ENCODE assay signal across 22 cellular contexts in genomic region chr2:2528801-2529200, GRCh38.
A peak's percentile ranks its signal among the peaks of the same experiment; 100 is the strongest.
DNase-seq lines count a peak whose midpoint lies in the region; ATAC-seq, FAIRE-seq and TF ChIP-seq lines count a peak whose summit lies in the region.
"Had no signal": no experiment of that assay in that cellular context is flagged by ENCODE, and none has a peak within 500 bp of the region (broad histone marks: within the 10 kb centered on the region; RNA-seq: fewer than 3 reads in every experiment).

No MANE protein-coding gene starts in this region.

- in situ Hi-C loops in G401 (cut with HindIII; ENCODE audit: low sequenced_read_pairs): no loop called here

- H3K4me3 ChIP-seq in small intestine (ENCODE audit: low read depth in 1 of 2, low read length in 2 of 2): no peak overlapping the region
- H3K4me3 ChIP-seq: BLaER1, GM23338 had no signal

- H3K27me3 Mint-ChIP-seq in osteocyte (ENCODE audit: unreplicated experiment): no peaks in the 10 kb centered on the region
- H3K27me3 Mint-ChIP-seq: B cell; CD4-positive, CD25-positive, alpha-beta regulatory T cell had no signal

- 22 to 60% (median 43%) methylated on average over 12 of the region's 12 CpGs for WGBS in small intestine, 3 donors

- no peaks in the 10 kb centered on the region for H3K4me1 ChIP-seq in small intestine (ENCODE audit: control insufficient read depth in 2 of 2, insufficient read depth in 1 of 2, low read depth in 1 of 2, low read length in 1 of 2)
- H3K4me1 ChIP-seq: BLaER1, Caco-2 had no signal

- H3K27ac Mint-ChIP-seq in osteocyte (ENCODE audit: unreplicated experiment): no peak overlapping the region
- H3K27ac Mint-ChIP-seq: B cell; CD4-positive, CD25-positive, alpha-beta regulatory T cell; CD8-positive, alpha-beta T cell; GM23338 had no signal

- DNase-seq in DMS79 treated with DMSO at 0.1 percent for 48 hours (lab: John Stamatoyannopoulos, UW): peak; percentile 15
- no peak for DNase-seq in DMS79 (lab: John Stamatoyannopoulos, UW)
- DNase-seq in G401 (ENCODE audit: low spot score): peak; percentile 83
- peak; percentile 50 for DNase-seq in kidney tubule cell (ENCODE audit: low spot score)
- peak; percentile 40 for DNase-seq in small intestine
- no peak for DNase-seq in osteocyte (ENCODE audit: extremely low spot score, unreplicated experiment)
- DNase-seq: Caco-2; CD4-positive, CD25-positive, alpha-beta regulatory T cell; CD8-positive, alpha-beta T cell; DMS153; H9 had no signal

- H3K36me3 ChIP-seq in small intestine (ENCODE audit: control insufficient read depth in 2 of 2, insufficient read depth in 2 of 2, low read length in 2 of 2): no peaks in the 10 kb centered on the region
- H3K36me3 ChIP-seq: BLaER1 had no signal

- H3K4me3 Mint-ChIP-seq in osteocyte (ENCODE audit: unreplicated experiment): no peak overlapping the region
- H3K4me3 Mint-ChIP-seq: B cell; CD8-positive, alpha-beta T cell; GM23338; H9 had no signal

- no peaks in the 10 kb centered on the region for H3K4me1 Mint-ChIP-seq in osteocyte (ENCODE audit: unreplicated experiment)
- H3K4me1 Mint-ChIP-seq: B cell; CD4-positive, CD25-positive, alpha-beta regulatory T cell; GM23338; H9 had no signal

- no peak for FAIRE-seq in small intestine (lab: Jason Lieb, UNC)
- FAIRE-seq: A204.1, G401.6, GM12892, GM19239 had no signal

- H3K9me3 ChIP-seq in small intestine (ENCODE audit: control insufficient read depth, low read depth): no peaks in the 10 kb centered on the region
- H3K9me3 ChIP-seq: BLaER1, Caco-2 had no signal

- peaks cover 25% of the 10 kb centered on the region for H3K9me3 Mint-ChIP-seq in osteocyte (ENCODE audit: unreplicated experiment)
- H3K9me3 Mint-ChIP-seq: CD8-positive, alpha-beta T cell had no signal

- no peak for ATAC-seq in GM21390 (IDR thresholded peaks at IDR 0.05; ENCODE audit: unreplicated experiment)
- ATAC-seq: CD8-positive, alpha-beta T cell; GM23338; HCT116 had no signal

- H3K36me3 Mint-ChIP-seq in osteocyte (ENCODE audit: unreplicated experiment): no peaks in the 10 kb centered on the region
- H3K36me3 Mint-ChIP-seq: CD4-positive, CD25-positive, alpha-beta regulatory T cell; CD8-positive, alpha-beta T cell had no signal

- no peak overlapping the region for H3K27ac ChIP-seq in small intestine (ENCODE audit: low read depth in 1 of 2, low read length in 1 of 2)
- H3K27ac ChIP-seq: 22Rv1, BLaER1, C4-2B had no signal

- H3K27me3 ChIP-seq in small intestine (ENCODE audit: control insufficient read depth in 2 of 2, insufficient read depth in 2 of 2, low read length in 2 of 2): no peaks in the 10 kb centered on the region
- H3K27me3 ChIP-seq: BLaER1 had no signal

- TF ChIP-seq CTCF in osteocyte (IDR thresholded peaks at IDR 0.05): no peak

Comparison
In these comparisons a context has a peak if more than half of its experiments do, and no peak if none do; other contexts are left out.
1. DNase-seq: peak in DMS79 treated with DMSO at 0.1 percent for 48 hours (single experiment), G401 (single experiment), kidney tubule cell (single experiment) and small intestine (single experiment); none in DMS79 (single experiment) and osteocyte (single experiment).